In the genomic region with DNA sequence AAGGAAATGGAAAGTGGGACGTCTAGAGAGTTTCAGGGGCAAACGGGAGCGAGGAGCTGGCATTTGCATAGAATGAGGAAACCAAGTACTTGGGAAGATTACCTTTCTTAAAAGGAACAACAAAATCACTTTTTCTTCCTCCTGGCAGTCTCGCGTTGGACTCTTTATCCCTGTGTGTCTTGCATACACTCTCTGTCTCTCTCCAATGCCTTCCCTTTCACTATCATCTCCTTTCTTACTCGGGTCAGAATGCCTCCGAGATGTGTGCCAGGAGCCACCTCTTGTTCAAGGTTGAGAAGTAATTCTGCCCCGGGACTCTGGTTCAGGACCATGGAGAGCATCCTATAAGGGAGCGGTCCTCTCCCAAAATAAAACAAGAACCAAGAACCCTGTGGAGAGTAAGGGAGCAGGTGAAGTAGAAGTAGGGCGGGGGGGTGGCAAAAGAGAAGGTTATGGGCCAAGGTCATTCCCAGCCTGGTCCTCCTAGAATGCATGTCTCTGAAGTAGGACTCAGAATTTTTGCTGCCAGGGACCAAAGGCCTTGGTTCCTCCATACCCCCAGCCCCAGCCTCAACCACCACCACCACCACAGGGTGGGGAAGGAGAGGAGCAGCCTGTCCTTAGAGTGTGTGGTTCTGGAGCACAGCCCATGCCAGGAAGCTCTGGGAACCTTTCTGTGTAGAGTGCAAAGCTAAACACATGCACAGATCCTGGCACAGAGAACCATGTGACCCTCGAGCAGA, we compare ENCODE assay signal across 11 cellular contexts.
DNase-seq lines count a peak whose midpoint lies in the region; ATAC-seq, FAIRE-seq and TF ChIP-seq lines count a peak whose summit lies in the region.
"Had no signal": no experiment of that assay in that cellular context is flagged by ENCODE, and none has a peak within 500 bp of the region (broad histone marks: within the 10 kb centered on the region; RNA-seq: fewer than 3 reads in every experiment).

No MANE protein-coding gene starts in this region.

- ATAC-seq in HG03457 (IDR thresholded peaks at IDR 0.05; ENCODE audit: unreplicated experiment), result no peak
- no peak for ATAC-seq in GM18873 (IDR thresholded peaks at IDR 0.05; ENCODE audit: low FRiP score, unreplicated experiment)
- ATAC-seq in GM21825 (IDR thresholded peaks at IDR 0.05; ENCODE audit: unreplicated experiment), result no peak

- DNase-seq in DMS53 (lab: John Stamatoyannopoulos, UW), result peak; percentile 23
- DNase-seq in DMS53 treated with DMSO at 0.1 percent for 48 hours (lab: John Stamatoyannopoulos, UW; ENCODE audit: unreplicated experiment), result no peak
- peak; percentile 26 for DNase-seq in MG63
- peak; percentile 52 for DNase-seq in bronchial epithelial cell (ENCODE audit: low read depth)
- DNase-seq in mucosa of gallbladder (ENCODE audit: low spot score), result peak; percentile 38
- DNase-seq: NCI-H774 had no signal

- H3K27me3 ChIP-seq in MG63 (peaks cover 50% of the 10 kb centered on the region), bronchial epithelial cell (ENCODE audit: control insufficient read depth, insufficient read depth, low read length) (peaks cover 18% of the 10 kb centered on the region)

- no peaks in the 10 kb centered on the region for H3K9me3 ChIP-seq in MG63
- H3K9me3 ChIP-seq: ascending aorta had no signal

- TF ChIP-seq CTCF in bronchial epithelial cell (IDR thresholded peaks at IDR 0.05; ENCODE audit: insufficient read depth, low read length, severe bottlenecking), result no peak

- no peak for FAIRE-seq in bronchial epithelial cell (lab: Jason Lieb, UNC)
- FAIRE-seq: A204.1 had no signal

- no peaks in the 10 kb centered on the region for H3K36me3 ChIP-seq in MG63
- H3K36me3 ChIP-seq in bronchial epithelial cell (ENCODE audit: control insufficient read depth, insufficient read depth, low read length), result no peaks in the 10 kb centered on the region
- H3K36me3 ChIP-seq: ascending aorta had no signal

- H3K4me3 ChIP-seq in MG63 (no peak overlapping the region), bronchial epithelial cell (ENCODE audit: low read depth, low read length) (no peak overlapping the region)
- H3K4me3 ChIP-seq: ascending aorta had no signal
